10 cellular contexts compared by ENCODE assay signal in the genomic region with DNA sequence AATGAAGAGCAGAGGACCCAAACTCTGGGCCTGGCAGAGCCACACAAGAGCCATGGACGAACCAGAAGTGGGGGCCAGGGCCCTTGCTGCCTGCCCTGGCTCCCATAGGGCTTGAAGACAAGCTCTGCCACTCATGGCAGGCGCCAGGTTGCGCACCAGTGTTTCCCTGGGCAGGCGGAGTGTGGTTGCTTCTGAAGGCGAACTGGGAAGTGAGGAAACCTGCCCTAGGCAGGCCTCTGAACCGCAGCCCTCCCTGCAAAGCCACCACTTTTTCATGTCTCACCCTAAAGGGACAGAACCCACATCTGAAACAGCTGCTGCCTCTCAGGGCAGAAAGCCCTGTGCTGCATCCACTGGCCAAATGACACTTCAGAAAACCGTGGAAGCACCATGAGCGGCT. TPM values are rescaled to one million over a fixed set of nuclear protein-coding genes. Genes with fewer than 3 reads are reported as not detected.
DNase-seq lines count a peak whose midpoint lies in the region; ATAC-seq and TF ChIP-seq lines count a peak whose summit lies in the region.
"Had no signal": no experiment of that assay in that cellular context is flagged by ENCODE, and none has a peak within 500 bp of the region (broad histone marks: within the 10 kb centered on the region; RNA-seq: fewer than 3 reads in every experiment).

No MANE protein-coding gene starts in this region.

- POLR2A ChIA-PET in CD4-positive, alpha-beta T cell (lab: Charles Lee): no interaction called here

- CTCF ChIA-PET in CD4-positive, alpha-beta T cell (lab: Charles Lee): interaction anchor here (0.9 to 1.4 kb wide), 2 partner anchors 108 to 141 kb away, joined by 3 read pairs; no protein-coding TSS in a partner anchor
- CTCF ChIA-PET in activated naive CD4-positive, alpha-beta T cell treated with anti-CD3 and anti-CD28 coated beads, Interleukin-2, amount 10 ng/mL, durations not matched to agents 7 days and 5 days (lab: Charles Lee): interaction anchor here (0.8 to 2.8 kb wide), 7 partner anchors 12 to 143 kb away, joined by 3 to 15 read pairs (median 5); no protein-coding TSS in a partner anchor

- no peak for DNase-seq in CD4-positive, alpha-beta T cell
- DNase-seq in GM19240 (ENCODE audit: insufficient read length, low spot score) (peak; percentile 85), middle frontal gyrus (ENCODE audit: extremely low spot score, low spot score) (no peak), G401 (ENCODE audit: low spot score) (no peak), retina (no peak), DMS79 treated with DMSO at 0.1 percent for 48 hours (lab: John Stamatoyannopoulos, UW) (no peak)
- DNase-seq in activated naive CD4-positive, alpha-beta T cell treated with anti-CD3 and anti-CD28 coated beads, Interleukin-2, amount 10 ng/mL, durations not matched to agents 7 days and 5 days: peak; percentile 63

- intact Hi-C loops in CD4-positive, alpha-beta T cell (cut with DNase I, micrococcal nuclease): loop anchor here in 1 of 2 experiments (5.0 kb wide), 1 partner anchor 43 kb away; no protein-coding TSS in a partner anchor

- no peaks in the 10 kb centered on the region for H3K36me3 Mint-ChIP-seq in CD4-positive, alpha-beta T cell (ENCODE audit: low read depth)
- H3K36me3 Mint-ChIP-seq in activated naive CD4-positive, alpha-beta T cell treated with anti-CD3 and anti-CD28 coated beads, Interleukin-2, amount 10 ng/mL, durations not matched to agents 7 days and 5 days: no peaks in the 10 kb centered on the region

- H3K4me3 Mint-ChIP-seq in CD4-positive, alpha-beta T cell: peak overlapping the region; percentile 69
- H3K4me3 Mint-ChIP-seq in activated naive CD4-positive, alpha-beta T cell treated with anti-CD3 and anti-CD28 coated beads, Interleukin-2, amount 10 ng/mL, durations not matched to agents 7 days and 5 days: peak overlapping the region; percentile 35
- H3K4me3 Mint-ChIP-seq: neural crest cell had no signal

- H3K27me3 Mint-ChIP-seq in CD4-positive, alpha-beta T cell: no peaks in the 10 kb centered on the region
- peaks cover 100% of the 10 kb centered on the region for H3K27me3 Mint-ChIP-seq in activated naive CD4-positive, alpha-beta T cell treated with anti-CD3 and anti-CD28 coated beads, Interleukin-2, amount 10 ng/mL, durations not matched to agents 7 days and 5 days

- H3K27ac Mint-ChIP-seq in CD4-positive, alpha-beta T cell: no peak overlapping the region
- H3K27ac Mint-ChIP-seq in activated naive CD4-positive, alpha-beta T cell treated with anti-CD3 and anti-CD28 coated beads, Interleukin-2, amount 10 ng/mL, durations not matched to agents 7 days and 5 days: peak overlapping the region; percentile 67

- peaks cover 52% of the 10 kb centered on the region for H3K4me1 Mint-ChIP-seq in CD4-positive, alpha-beta T cell (ENCODE audit: low read depth)
- H3K4me1 Mint-ChIP-seq in activated naive CD4-positive, alpha-beta T cell treated with anti-CD3 and anti-CD28 coated beads, Interleukin-2, amount 10 ng/mL, durations not matched to agents 7 days and 5 days: peaks cover 49% of the 10 kb centered on the region

- ATAC-seq in CD4-positive, alpha-beta T cell (ENCODE audit: poor library complexity): peak; percentile 32
- ATAC-seq in HG03520 (IDR thresholded peaks at IDR 0.05; ENCODE audit: unreplicated experiment): peak; percentile 40

- no peak for TF ChIP-seq CTCF in CD4-positive, alpha-beta T cell (IDR thresholded peaks at IDR 0.05)

- in situ Hi-C loops in G401 (cut with HindIII; ENCODE audit: low sequenced_read_pairs): no loop called here

- H3K9me3 ChIP-seq in CD4-positive, alpha-beta T cell (ENCODE audit: control insufficient read depth, low read length): no peaks in the 10 kb centered on the region
- H3K9me3 ChIP-seq: SJSA1 had no signal

- H3K27ac ChIP-seq in CD4-positive, alpha-beta T cell (ENCODE audit: low read depth, low read length): no peak overlapping the region
- H3K27ac ChIP-seq: SJSA1 had no signal

- no peaks in the 10 kb centered on the region for H3K27me3 ChIP-seq in CD4-positive, alpha-beta T cell (ENCODE audit: control insufficient read depth, insufficient read depth, low read length)
- H3K27me3 ChIP-seq: SJSA1 had no signal

- no peaks in the 10 kb centered on the region for H3K9me3 Mint-ChIP-seq in CD4-positive, alpha-beta T cell
- H3K9me3 Mint-ChIP-seq in activated naive CD4-positive, alpha-beta T cell treated with anti-CD3 and anti-CD28 coated beads, Interleukin-2, amount 10 ng/mL, durations not matched to agents 7 days and 5 days: no peaks in the 10 kb centered on the region
- H3K9me3 Mint-ChIP-seq: neural crest cell had no signal

RNA-seq across cellular contexts. Expression of a gene that starts 58.9 kb away (rescaled TPM):
- 10 to 100 TPM; 46.3 to 51.0 TPM for total RNA-seq in CD4-positive, alpha-beta T cell
- 75.9 and 85.9 TPM in 2 replicates for total RNA-seq in G401 (2014; rRNA removed; shearing (Covaris generic))

RNA-seq across cellular contexts. Expression of a gene that starts 59.0 kb away (rescaled TPM):
- total RNA-seq in CD4-positive, alpha-beta T cell: 10 to 100 TPM; 29.0 to 32.1 TPM
- 16.7 and 23.7 TPM in 2 replicates for total RNA-seq in G401 (2014; rRNA removed; shearing (Covaris generic))

Comparison
In these comparisons a context has a peak if more than half of its experiments do, and no peak if none do; other contexts are left out.
1. DNase-seq: peak in GM19240 (single experiment) and activated naive CD4-positive, alpha-beta T cell treated with anti-CD3 and anti-CD28 coated beads, Interleukin-2, amount 10 ng/mL, durations not matched to agents 7 days and 5 days (single experiment); none in CD4-positive, alpha-beta T cell (0 of 10), middle frontal gyrus (single experiment), G401 (single experiment), retina (single experiment) and DMS79 treated with DMSO at 0.1 percent for 48 hours (single experiment).